30 cellular contexts compared by ENCODE assay signal in genomic region chr3:142159083-142159740, GRCh38.
"Had no signal": no experiment of that assay in that cellular context is flagged by ENCODE, and none has a peak within 500 bp of the region (broad histone marks: within the 10 kb centered on the region; RNA-seq: fewer than 3 reads in every experiment).

No MANE protein-coding gene starts in this region.

- H3K9me3 ChIP-seq: esophagus squamous epithelium had no signal

- ATAC-seq: activated CD4-positive, alpha-beta T cell treated with anti-CD3 and anti-CD28 coated beads for 36 hours; activated CD8-positive, alpha-beta memory T cell treated with anti-CD3 and anti-CD28 coated beads, Interleukin-2, amount 10 ng/mL, durations not matched to agents 7 days and 5 days; activated CD8-positive, alpha-beta T cell treated with anti-CD3 and anti-CD28 coated beads, Interleukin-2, amount 10 ng/mL, durations not matched to agents 7 days and 5 days; effector memory CD8-positive, alpha-beta T cell had no signal

- H3K4me3 ChIP-seq: esophagus squamous epithelium had no signal

- DNase-seq: activated CD4-positive, alpha-beta memory T cell treated with anti-CD3 and anti-CD28 coated beads for 36 hours; activated CD4-positive, alpha-beta T cell treated with anti-CD3 and anti-CD28 coated beads for 36 hours; activated CD4-positive, alpha-beta T cell treated with anti-CD3 and anti-CD28 coated beads, Interleukin-2, amount 10 ng/mL, durations not matched to agents 24 days and 14 days; activated CD4-positive, CD25-positive, alpha-beta regulatory T cell; activated CD4-positive, CD25-positive, alpha-beta regulatory T cell treated with anti-CD3 and anti-CD28 coated beads, Interleukin-2, amount 50 U/mL, for 72 hours; activated CD8-positive, alpha-beta memory T cell treated with anti-CD3 and anti-CD28 coated beads, Interleukin-2, amount 10 ng/mL, durations not matched to agents 7 days and 5 days; activated CD8-positive, alpha-beta memory T cell treated with anti-CD3 and anti-CD28 coated beads, Interleukin-2, amount 50 U/mL, for 4 hours; activated CD8-positive, alpha-beta T cell treated with anti-CD3 and anti-CD28 coated beads, Interleukin-2, amount 10 ng/mL, durations not matched to agents 7 days and 5 days; activated gamma-delta T cell treated with Interleukin-2 at 50 U/mL for 16 hours; activated naive CD4-positive, alpha-beta T cell treated with anti-CD3 and anti-CD28 coated beads, Interleukin-2, amount 50 U/mL, for 16 hours; activated naive CD4-positive, alpha-beta T cell treated with Interleukin-2 at 50 U/mL for 16 hours; activated T-cell treated with anti-CD3 and anti-CD28 coated beads, Interleukin-2, amount 50 U/mL, for 1 hour; activated T-cell treated with anti-CD3 and anti-CD28 coated beads, Interleukin-2, amount 50 U/mL, for 48 hours; amniotic stem cell; anterior cingulate cortex; brain microvascular endothelial cell; caudate nucleus; cortex of kidney; dermis blood vessel endothelial cell; effector CD4-positive, alpha-beta T cell; effector memory CD8-positive, alpha-beta T cell; esophagus squamous epithelium; foreskin fibroblast; head of caudate nucleus; T-helper 2 cell had no signal

- H3K4me1 ChIP-seq: esophagus squamous epithelium had no signal

- FAIRE-seq: astrocyte, bronchial epithelial cell, colon, frontal cortex had no signal

- H3K27ac ChIP-seq: brain microvascular endothelial cell, epithelial cell of prostate, esophagus squamous epithelium had no signal

- H3K27me3 ChIP-seq: brain microvascular endothelial cell, esophagus squamous epithelium had no signal
